In the genomic region with DNA sequence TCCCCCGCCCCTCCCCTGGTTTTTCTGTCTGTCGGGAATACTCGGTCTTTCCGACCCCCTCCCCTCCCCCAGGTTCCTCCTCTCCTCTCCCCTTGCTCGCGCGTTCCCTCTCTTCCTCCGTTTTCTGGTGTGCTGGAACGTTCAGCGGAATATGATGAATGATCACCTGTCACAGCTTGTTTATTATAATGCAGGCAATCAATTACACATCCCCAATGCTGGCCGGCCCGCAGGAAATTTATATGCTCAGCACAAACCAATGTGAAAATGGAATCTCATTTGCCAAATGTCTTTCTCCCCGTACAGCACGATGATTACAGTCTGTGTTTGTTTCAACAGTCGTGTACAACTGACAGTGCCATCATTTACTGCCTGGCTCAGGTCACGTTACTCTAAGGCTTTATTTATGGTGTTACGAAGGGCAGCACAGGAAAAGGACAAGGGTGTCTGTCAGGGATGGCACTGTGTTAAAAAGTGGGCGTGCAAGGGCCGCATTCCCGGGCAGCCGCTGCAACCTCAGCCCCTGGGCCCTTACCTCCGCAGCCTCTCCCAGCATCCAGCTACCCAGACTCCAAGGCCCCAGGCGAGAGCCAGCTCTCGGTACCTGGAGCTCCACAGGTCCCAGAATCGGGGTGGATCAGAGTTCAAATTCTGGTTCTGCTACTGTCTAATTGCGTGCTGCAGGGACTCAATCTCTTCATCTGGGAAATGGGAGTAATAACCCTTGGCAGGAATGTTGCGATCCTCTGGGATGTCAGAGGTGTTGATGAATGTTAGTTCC, we compare ENCODE assay signal across 8 cellular contexts. TPM values are rescaled to one million over a fixed set of nuclear protein-coding genes. Genes with fewer than 3 reads are reported as not detected.
A peak's percentile ranks its signal among the peaks of the same experiment; 100 is the strongest.
DNase-seq lines count a peak whose midpoint lies in the region; ATAC-seq and TF ChIP-seq lines count a peak whose summit lies in the region.

No MANE protein-coding gene starts in this region.

- TF ChIP-seq CTCF in OCI-LY3 (IDR thresholded peaks at IDR 0.05; ENCODE audit: low read depth, low read length): no peak

- ATAC-seq in naive thymus-derived CD8-positive, alpha-beta T cell: no peak
- no peak for ATAC-seq in HG03097 (IDR thresholded peaks at IDR 0.05; ENCODE audit: low FRiP score, unreplicated experiment)
- ATAC-seq in HG02870 (IDR thresholded peaks at IDR 0.05; ENCODE audit: unreplicated experiment): no peak
- no peak for ATAC-seq in GM21515 (IDR thresholded peaks at IDR 0.05; ENCODE audit: unreplicated experiment)

- H4K20me1 ChIP-seq in GM23248 (ENCODE audit: insufficient read depth) (no peaks in the 10 kb centered on the region), OCI-LY3 (ENCODE audit: insufficient read depth, low read length) (no peaks in the 10 kb centered on the region)

- H3K36me3 Mint-ChIP-seq in naive thymus-derived CD8-positive, alpha-beta T cell: no peaks in the 10 kb centered on the region

- H3K4me2 ChIP-seq in GM23248 (ENCODE audit: unreplicated experiment) (peak overlapping the region; percentile 91), OCI-LY3 (ENCODE audit: low read length) (peak overlapping the region; percentile 97)

- peaks cover 5% of the 10 kb centered on the region for H3K4me1 ChIP-seq in GM23248 (ENCODE audit: insufficient read depth)
- peaks cover 48% of the 10 kb centered on the region for H3K4me1 ChIP-seq in OCI-LY3 (ENCODE audit: low read length)

- H3K9me3 ChIP-seq in GM23248 (ENCODE audit: low read depth) (no peaks in the 10 kb centered on the region), OCI-LY3 (ENCODE audit: insufficient read depth, low read length) (no peaks in the 10 kb centered on the region)

- H3K36me3 ChIP-seq in GM23248 (ENCODE audit: low read depth) (no peaks in the 10 kb centered on the region), OCI-LY3 (replicated peaks; ENCODE audit: low read depth, low read length) (no peaks in the 10 kb centered on the region)

- peak overlapping the region in 7 of 10 donors; percentile 4 to 76 (median 45) for H3K27ac Mint-ChIP-seq in naive thymus-derived CD8-positive, alpha-beta T cell

- H3K4me3 Mint-ChIP-seq in naive thymus-derived CD8-positive, alpha-beta T cell: peak overlapping the region; percentile 87 to 96 (median 92)

- no peaks in the 10 kb centered on the region for H3K9me3 Mint-ChIP-seq in naive thymus-derived CD8-positive, alpha-beta T cell

- H3K9ac ChIP-seq in GM23248 (peak overlapping the region; percentile 25), OCI-LY3 (ENCODE audit: low read length) (peak overlapping the region; percentile 67)

- H3K4me1 Mint-ChIP-seq in naive thymus-derived CD8-positive, alpha-beta T cell: peaks cover 15 to 52% (median 26%) of the 10 kb centered on the region in 4 donors

- peak overlapping the region; percentile 64; the same call in 1 of the 2 replicates for H2AFZ ChIP-seq in GM23248
- H2AFZ ChIP-seq in OCI-LY3 (ENCODE audit: low read depth, low read length): no peak overlapping the region

- no peaks in the 10 kb centered on the region for H3K79me2 ChIP-seq in GM23248 (ENCODE audit: insufficient read depth)
- H3K79me2 ChIP-seq in OCI-LY3 (ENCODE audit: low read length): no peaks in the 10 kb centered on the region

- H3K9me2 ChIP-seq in GM23248 (ENCODE audit: insufficient read depth): no peaks in the 10 kb centered on the region

- DNase-seq in GM23248: peak; percentile 30
- DNase-seq in ecto neural progenitor cell (ENCODE audit: low spot score): peak; percentile 73
- peak in 2 of 10 donors; percentile 7 to 9 for DNase-seq in naive thymus-derived CD8-positive, alpha-beta T cell
- no peak for DNase-seq in NCI-H524 (lab: John Stamatoyannopoulos, UW)

- H3K27me3 ChIP-seq in GM23248 (replicated peaks; ENCODE audit: insufficient read depth) (no peaks in the 10 kb centered on the region), OCI-LY3 (ENCODE audit: low read depth, low read length) (peaks cover 3% of the 10 kb centered on the region; the same call in 1 of the 2 replicates)

- in situ Hi-C loops in GM23248 (cut with MboI): no loop called here

- WGBS in GM23248 (ENCODE audit: low coverage in 1 of 2, low lambda C conversion rate in 2 of 2, missing lambda C conversion rate in 2 of 2), 2 experiments: 25 to 37% methylated on average over 21 to 27 of the region's 27 CpGs

- H3K4me3 ChIP-seq in GM23248 (peak overlapping the region; percentile 70), OCI-LY3 (ENCODE audit: low read length) (peak overlapping the region; percentile 86)

- H3F3A ChIP-seq in GM23248 (ENCODE audit: insufficient read depth): peaks cover 2% of the 10 kb centered on the region; the same call in 1 of the 2 replicates

- POLR2A ChIA-PET in naive thymus-derived CD8-positive, alpha-beta T cell (lab: Charles Lee): interaction anchor here (1.2 to 1.7 kb wide), 3 partner anchors 25 to 26 kb away, joined by 4 to 10 read pairs (median 7); a partner anchor contains a TSS

- H3K27me3 Mint-ChIP-seq in naive thymus-derived CD8-positive, alpha-beta T cell: peaks cover 0 to 4% (median 2%) of the 10 kb centered on the region in 5 donors

- no peak overlapping the region for H3K27ac ChIP-seq in GM23248
- H3K27ac ChIP-seq in OCI-LY3 (ENCODE audit: low read length): no peak overlapping the region

RNA-seq across cellular contexts. Expression of a gene that starts 24.6 kb away (rescaled TPM):
- total RNA-seq in GM23248 (2014; rRNA removed; shearing (Covaris generic)): 0.32 and 0.63 TPM in 2 replicates
- polyA plus RNA-seq in GM23248 (2016; fragmentation: Nextera tagmentation; extraction: Ambion mirVana): 8.4 and 9.0 TPM in 2 replicates
- 1 to 10 TPM; 1.1 to 1.6 TPM for total RNA-seq in naive thymus-derived CD8-positive, alpha-beta T cell
- polyA plus RNA-seq in naive thymus-derived CD8-positive, alpha-beta T cell: 10 to 100 TPM in 1 of 3 donors, 1 to 10 TPM in 2; 5.4 to 10.3 (median 7.7) TPM

Comparison
In these comparisons a context has a peak if more than half of its experiments do, and no peak if none do; other contexts are left out.
1. DNase-seq: peak in GM23248 (single experiment) and ecto neural progenitor cell (single experiment); none in NCI-H524 (0 of 2).